Comparison of ENCODE assay signal across 10 cellular contexts in the genomic region with DNA sequence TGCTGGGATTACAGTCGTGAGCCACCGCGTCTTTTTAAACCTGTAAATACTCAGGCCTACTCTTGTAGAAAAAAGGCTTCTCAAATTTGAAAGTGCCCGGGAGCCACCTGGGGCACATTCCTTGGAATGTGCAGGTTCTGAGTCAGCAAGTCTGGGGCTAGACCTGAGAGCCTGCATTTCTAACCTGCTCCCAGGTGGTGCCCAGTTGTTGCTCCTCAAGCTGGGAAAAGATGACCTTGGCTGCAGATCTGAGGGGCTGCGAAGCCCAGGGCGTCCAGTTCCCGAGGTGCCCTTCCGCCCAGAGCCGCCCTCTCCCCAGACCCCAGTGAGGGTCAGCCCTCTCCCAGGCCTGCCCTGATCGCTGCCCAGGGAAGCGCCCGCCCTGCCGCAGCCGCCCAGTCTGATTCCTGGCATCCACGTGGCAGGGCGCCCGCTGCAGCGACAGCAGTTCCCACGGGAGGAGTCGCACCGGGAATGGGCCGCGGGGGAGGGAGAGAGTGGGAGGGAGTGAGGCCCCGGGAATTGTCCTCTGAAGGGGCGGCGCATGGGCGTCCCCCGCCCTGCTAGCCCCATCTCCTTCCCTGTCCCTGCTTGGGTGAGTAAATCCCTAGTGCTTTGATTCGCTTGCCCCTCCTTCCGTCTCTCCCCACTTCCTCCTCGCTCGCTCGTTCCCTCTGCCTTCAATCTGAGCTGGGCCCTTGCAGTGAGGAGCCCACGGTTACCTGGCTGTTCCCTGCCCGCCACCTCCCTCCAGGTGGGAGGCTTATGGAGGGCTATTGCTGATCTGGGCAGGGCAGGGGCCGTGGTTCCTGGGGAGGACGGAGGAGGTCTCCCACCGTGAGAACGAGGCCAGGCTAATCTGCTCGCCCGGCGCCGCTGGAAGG. TPM values are rescaled to one million over a fixed set of nuclear protein-coding genes. Genes with fewer than 3 reads are reported as not detected.
DNase-seq lines count a peak whose midpoint lies in the region; ATAC-seq, FAIRE-seq and TF ChIP-seq lines count a peak whose summit lies in the region.
"Had no signal": no experiment of that assay in that cellular context is flagged by ENCODE, and none has a peak within 500 bp of the region (broad histone marks: within the 10 kb centered on the region; RNA-seq: fewer than 3 reads in every experiment).

No MANE protein-coding gene starts in this region.

- H3K27ac Mint-ChIP-seq in neural progenitor cell: no peak overlapping the region
- H3K27ac Mint-ChIP-seq in effector memory CD8-positive, alpha-beta T cell: no peak overlapping the region
- no peak overlapping the region for H3K27ac Mint-ChIP-seq in activated CD4-positive, alpha-beta T cell treated with anti-CD3 and anti-CD28 coated beads, Interleukin-2, amount 10 ng/mL, durations not matched to agents 7 days and 5 days
- H3K27ac Mint-ChIP-seq: memory B cell had no signal

- no peaks in the 10 kb centered on the region for H3K36me3 ChIP-seq in neural progenitor cell

- no peaks in the 10 kb centered on the region for H4K20me1 ChIP-seq in neural progenitor cell (ENCODE audit: low read depth)

- H3K4me3 Mint-ChIP-seq in neural progenitor cell: peak overlapping the region; percentile 30
- no peak overlapping the region for H3K4me3 Mint-ChIP-seq in effector memory CD8-positive, alpha-beta T cell
- no peak overlapping the region for H3K4me3 Mint-ChIP-seq in activated CD4-positive, alpha-beta T cell treated with anti-CD3 and anti-CD28 coated beads, Interleukin-2, amount 10 ng/mL, durations not matched to agents 7 days and 5 days
- H3K4me3 Mint-ChIP-seq: memory B cell had no signal

- peak overlapping the region; percentile 33 for H3K4me3 ChIP-seq in fibroblast of the aortic adventitia (ENCODE audit: low read depth, low read length)
- peak overlapping the region; percentile 38 for H3K4me3 ChIP-seq in neural progenitor cell

- H3K4me1 Mint-ChIP-seq in neural progenitor cell: peaks cover 28% of the 10 kb centered on the region
- no peaks in the 10 kb centered on the region for H3K4me1 Mint-ChIP-seq in effector memory CD8-positive, alpha-beta T cell (ENCODE audit: low read depth in 2 of 2)
- peaks cover 2% of the 10 kb centered on the region for H3K4me1 Mint-ChIP-seq in activated CD4-positive, alpha-beta T cell treated with anti-CD3 and anti-CD28 coated beads, Interleukin-2, amount 10 ng/mL, durations not matched to agents 7 days and 5 days

- POLR2A ChIA-PET in activated CD4-positive, alpha-beta T cell treated with anti-CD3 and anti-CD28 coated beads, Interleukin-2, amount 10 ng/mL, durations not matched to agents 7 days and 5 days (lab: Charles Lee): interaction anchor here (0.6 kb wide), 1 partner anchor 33 kb away, joined by 5 read pairs; no protein-coding TSS in a partner anchor

- no peak for FAIRE-seq in RCC 7860 (lab: Jason Lieb, UNC)

- H3K27ac ChIP-seq in neural progenitor cell: no peak overlapping the region
- H3K27ac ChIP-seq: HL-60 had no signal

- no peak overlapping the region for H3K9ac ChIP-seq in neural progenitor cell

- H3F3A ChIP-seq in neural progenitor cell (ENCODE audit: low read depth): peaks cover 36% of the 10 kb centered on the region

- H3K79me2 ChIP-seq in neural progenitor cell (ENCODE audit: low read depth): no peaks in the 10 kb centered on the region

- H3K4me1 ChIP-seq in neural progenitor cell: peaks cover 28% of the 10 kb centered on the region

- no peaks in the 10 kb centered on the region for H3K9me3 Mint-ChIP-seq in neural progenitor cell
- no peaks in the 10 kb centered on the region for H3K9me3 Mint-ChIP-seq in effector memory CD8-positive, alpha-beta T cell
- no peaks in the 10 kb centered on the region for H3K9me3 Mint-ChIP-seq in activated CD4-positive, alpha-beta T cell treated with anti-CD3 and anti-CD28 coated beads, Interleukin-2, amount 10 ng/mL, durations not matched to agents 7 days and 5 days
- H3K9me3 Mint-ChIP-seq: memory B cell had no signal

- H3K4me2 ChIP-seq in neural progenitor cell: peak overlapping the region; percentile 72

- H3K9me3 ChIP-seq in neural progenitor cell (ENCODE audit: low read depth): no peaks in the 10 kb centered on the region

- H3K27me3 ChIP-seq in neural progenitor cell: no peaks in the 10 kb centered on the region

- H2AFZ ChIP-seq in neural progenitor cell (replicated peaks): peak overlapping the region; percentile 95

- peak; percentile 91 for DNase-seq in DMS153 treated with DMSO at 0.1 percent for 48 hours (lab: John Stamatoyannopoulos, UW; ENCODE audit: unreplicated experiment)
- DNase-seq in RCC 7860 (ENCODE audit: low spot score): peak; percentile 64
- peak; percentile 52 for DNase-seq in fibroblast of the aortic adventitia (ENCODE audit: low read depth)
- peak; percentile 77 for DNase-seq in neural progenitor cell (ENCODE audit: low spot score)
- DNase-seq in effector memory CD8-positive, alpha-beta T cell: no peak
- DNase-seq in activated CD4-positive, alpha-beta T cell treated with anti-CD3 and anti-CD28 coated beads, Interleukin-2, amount 10 ng/mL, durations not matched to agents 7 days and 5 days: no peak
- DNase-seq in stimulated activated CD4-positive, alpha-beta T cell treated with anti-CD3 and anti-CD28 coated beads, Interleukin-4, amount 100 ng/mL, for 4 hours: no peak
- DNase-seq in NCI-H2081 treated with DMSO at 0.1 percent for 48 hours (lab: John Stamatoyannopoulos, UW): no peak

- CTCF ChIA-PET in activated CD4-positive, alpha-beta T cell treated with anti-CD3 and anti-CD28 coated beads, Interleukin-2, amount 10 ng/mL, durations not matched to agents 7 days and 5 days (lab: Charles Lee): interaction anchor here (0.6 to 1.0 kb wide), 3 partner anchors 12 to 1364 kb away, joined by 3 to 4 read pairs (median 3); no protein-coding TSS in a partner anchor

- TF ChIP-seq CTCF in fibroblast of the aortic adventitia (IDR thresholded peaks at IDR 0.05; ENCODE audit: insufficient read depth, low read length) (no peak), neural progenitor cell (IDR thresholded peaks at IDR 0.05) (no peak)

- H3K36me3 Mint-ChIP-seq in neural progenitor cell: no peaks in the 10 kb centered on the region
- H3K36me3 Mint-ChIP-seq in effector memory CD8-positive, alpha-beta T cell (ENCODE audit: insufficient read depth): peaks cover 9% of the 10 kb centered on the region
- H3K36me3 Mint-ChIP-seq in activated CD4-positive, alpha-beta T cell treated with anti-CD3 and anti-CD28 coated beads, Interleukin-2, amount 10 ng/mL, durations not matched to agents 7 days and 5 days (ENCODE audit: low read depth): no peaks in the 10 kb centered on the region
- H3K36me3 Mint-ChIP-seq: memory B cell had no signal

- peaks cover 14% of the 10 kb centered on the region for H3K27me3 Mint-ChIP-seq in neural progenitor cell (ENCODE audit: insufficient read depth, low read depth)
- peaks cover 20 to 38% of the 10 kb centered on the region in 2 donors for H3K27me3 Mint-ChIP-seq in effector memory CD8-positive, alpha-beta T cell
- peaks cover 3% of the 10 kb centered on the region for H3K27me3 Mint-ChIP-seq in activated CD4-positive, alpha-beta T cell treated with anti-CD3 and anti-CD28 coated beads, Interleukin-2, amount 10 ng/mL, durations not matched to agents 7 days and 5 days

- no peak for ATAC-seq in effector memory CD8-positive, alpha-beta T cell (replicated peaks)

RNA-seq across cellular contexts. Expression of gene TENT5B, which starts 18.8 kb away (rescaled TPM):
- 1.9 and 6.8 TPM in 2 replicates for total RNA-seq in fibroblast of the aortic adventitia (ENCODE audit: low replicate concordance)
- 3.2 and 7.2 TPM in 2 replicates for total RNA-seq in neural progenitor cell (ENCODE audit: low replicate concordance)
- total RNA-seq in activated CD4-positive, alpha-beta T cell treated with anti-CD3 and anti-CD28 coated beads, Interleukin-2, amount 10 ng/mL, durations not matched to agents 7 days and 5 days: not detected

RNA-seq across cellular contexts. Expression of gene TRNP1, which starts 38.0 kb away (rescaled TPM):
- total RNA-seq in fibroblast of the aortic adventitia (ENCODE audit: low replicate concordance): 11.6 and 19.1 TPM in 2 replicates
- total RNA-seq in neural progenitor cell (ENCODE audit: low replicate concordance): 0.59 and 2.0 TPM in 2 replicates
- not detected for total RNA-seq in activated CD4-positive, alpha-beta T cell treated with anti-CD3 and anti-CD28 coated beads, Interleukin-2, amount 10 ng/mL, durations not matched to agents 7 days and 5 days

Comparison
In these comparisons a context has a peak if more than half of its experiments do, and no peak if none do; other contexts are left out.
1. DNase-seq: peak in DMS153 treated with DMSO at 0.1 percent for 48 hours (single experiment), RCC 7860 (single experiment), fibroblast of the aortic adventitia (single experiment) and neural progenitor cell (single experiment); none in effector memory CD8-positive, alpha-beta T cell (0 of 3), activated CD4-positive, alpha-beta T cell treated with anti-CD3 and anti-CD28 coated beads, Interleukin-2, amount 10 ng/mL, durations not matched to agents 7 days and 5 days (single experiment), stimulated activated CD4-positive, alpha-beta T cell treated with anti-CD3 and anti-CD28 coated beads, Interleukin-4, amount 100 ng/mL, for 4 hours (0 of 2) and NCI-H2081 treated with DMSO at 0.1 percent for 48 hours (single experiment).